ENCODE assay signal across 2 cellular contexts in genomic region chr3:52704611-52705437, GRCh38.
TF ChIP-seq lines count a peak whose summit lies in the region.

No MANE protein-coding gene starts in this region.

TF ChIP-seq in HCT116, 20 proteins besides CTCF, POLR2A, EP300 and RAD21:
- TF ChIP-seq ATF3 (IDR thresholded peaks at IDR 0.05) (no peak), YY1 (IDR thresholded peaks at IDR 0.05; ENCODE audit: extremely low read depth, insufficient replicate concordance, low read depth, low read length) (no peak), ZNF274 (IDR thresholded peaks at IDR 0.05; ENCODE audit: low read depth, low read length) (no peak), FOSL1 (IDR thresholded peaks at IDR 0.05; ENCODE audit: low read depth) (no peak), POLR2AphosphoS5 (IDR thresholded peaks at IDR 0.05; ENCODE audit: low read depth, low read length) (no peak), MAX (IDR thresholded peaks at IDR 0.05) (peak; percentile 29; the same call in 1 of the 2 replicates)

TF ChIP-seq in H1, 55 proteins besides CTCF, POLR2A, EP300 and RAD21:
- TF ChIP-seq MAX (IDR thresholded peaks at IDR 0.05) (0 out of 2 replicates have a peak, but pooled peaks have one; percentile 35), BRCA1 (IDR thresholded peaks at IDR 0.05; ENCODE audit: low read depth, low read length) (no peak), SIN3A (conservative IDR thresholded peaks at IDR 0.05 in 1 of 2, IDR thresholded peaks at IDR 0.05 in 1 of 2; ENCODE audit: low read depth in 1 of 2, low read length in 2 of 2) (peak in 1 of 2 experiments; percentile 39; a peak in 1 of 4 replicates), SAP30 (IDR thresholded peaks at IDR 0.05; ENCODE audit: insufficient read depth, insufficient replicate concordance, low read length) (peak; percentile 64)
TF ChIP-seq in H1: peak in this region for 3.
